ENCODE assay signal across 8 cellular contexts in genomic region chr21:46311568-46311967, GRCh38.
"Had no signal": no experiment of that assay in that cellular context is flagged by ENCODE, and none has a peak within 500 bp of the region (broad histone marks: within the 10 kb centered on the region; RNA-seq: fewer than 3 reads in every experiment).

No MANE protein-coding gene starts in this region.

- H3K9me3 ChIP-seq: HAP-1 had no signal

- H3K27ac ChIP-seq: KMS-11 had no signal

- H3K4me2 ChIP-seq: KMS-11 had no signal

- H3K4me1 ChIP-seq: HAP-1 had no signal

- H3K9ac ChIP-seq: KMS-11 had no signal

- ATAC-seq: HCT116, HepG2 had no signal

- FAIRE-seq: HepG2 had no signal

- H3K4me3 ChIP-seq: HAP-1 had no signal

- DNase-seq: GOT3, H7, Karpas-422, KBM-7 had no signal
